1 cellular context compared by ENCODE assay signal in the genomic region with DNA sequence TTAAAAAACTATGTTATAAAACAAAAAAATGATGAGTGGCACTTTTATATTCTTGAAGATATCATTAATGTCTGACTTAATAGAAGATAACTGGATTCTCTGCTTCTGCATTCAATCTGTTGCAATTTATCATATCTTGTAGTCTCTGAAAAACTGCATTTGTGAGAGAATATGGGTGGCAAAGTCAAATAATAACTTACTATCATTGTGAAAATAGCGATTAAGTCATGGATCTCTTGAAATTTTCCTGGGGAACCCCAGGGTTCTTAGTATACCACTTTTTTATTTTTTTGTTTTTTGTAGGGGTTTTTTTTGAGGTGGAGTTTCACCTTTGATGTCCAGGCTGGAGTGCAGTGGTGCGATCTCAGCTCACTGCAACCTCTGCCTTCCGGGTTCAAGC.
A peak's percentile ranks its signal among the peaks of the same experiment; 100 is the strongest.
TF ChIP-seq lines count a peak whose summit lies in the region.

No MANE protein-coding gene starts in this region.

TF ChIP-seq in GM12878, 131 proteins besides CTCF, POLR2A, EP300 and RAD21 (continued from another document):
- TF ChIP-seq, protein P1, sequence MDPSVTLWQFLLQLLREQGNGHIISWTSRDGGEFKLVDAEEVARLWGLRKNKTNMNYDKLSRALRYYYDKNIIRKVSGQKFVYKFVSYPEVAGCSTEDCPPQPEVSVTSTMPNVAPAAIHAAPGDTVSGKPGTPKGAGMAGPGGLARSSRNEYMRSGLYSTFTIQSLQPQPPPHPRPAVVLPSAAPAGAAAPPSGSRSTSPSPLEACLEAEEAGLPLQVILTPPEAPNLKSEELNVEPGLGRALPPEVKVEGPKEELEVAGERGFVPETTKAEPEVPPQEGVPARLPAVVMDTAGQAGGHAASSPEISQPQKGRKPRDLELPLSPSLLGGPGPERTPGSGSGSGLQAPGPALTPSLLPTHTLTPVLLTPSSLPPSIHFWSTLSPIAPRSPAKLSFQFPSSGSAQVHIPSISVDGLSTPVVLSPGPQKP (IDR thresholded peaks at IDR 0.05; ENCODE audit: low read depth, low read length): no peak
- TF ChIP-seq, protein P2, sequence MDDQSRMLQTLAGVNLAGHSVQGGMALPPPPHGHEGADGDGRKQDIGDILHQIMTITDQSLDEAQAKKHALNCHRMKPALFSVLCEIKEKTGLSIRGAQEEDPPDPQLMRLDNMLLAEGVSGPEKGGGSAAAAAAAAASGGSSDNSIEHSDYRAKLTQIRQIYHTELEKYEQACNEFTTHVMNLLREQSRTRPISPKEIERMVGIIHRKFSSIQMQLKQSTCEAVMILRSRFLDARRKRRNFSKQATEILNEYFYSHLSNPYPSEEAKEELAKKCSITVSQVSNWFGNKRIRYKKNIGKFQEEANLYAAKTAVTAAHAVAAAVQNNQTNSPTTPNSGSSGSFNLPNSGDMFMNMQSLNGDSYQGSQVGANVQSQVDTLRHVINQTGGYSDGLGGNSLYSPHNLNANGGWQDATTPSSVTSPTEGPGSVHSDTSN (IDR thresholded peaks at IDR 0.05; ENCODE audit: insufficient replicate concordance, low read depth, low read length): no peak
- TF ChIP-seq DPF2 (IDR thresholded peaks at IDR 0.05): no peak
- TF ChIP-seq, protein P3, sequence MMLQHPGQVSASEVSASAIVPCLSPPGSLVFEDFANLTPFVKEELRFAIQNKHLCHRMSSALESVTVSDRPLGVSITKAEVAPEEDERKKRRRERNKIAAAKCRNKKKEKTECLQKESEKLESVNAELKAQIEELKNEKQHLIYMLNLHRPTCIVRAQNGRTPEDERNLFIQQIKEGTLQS (IDR thresholded peaks at IDR 0.05; ENCODE audit: borderline replicate concordance, extremely low read depth, low read depth, low read length): no peak
- TF ChIP-seq CREM (IDR thresholded peaks at IDR 0.05; ENCODE audit: low read depth): 0 out of 2 replicates have a peak, but pooled peaks have one; percentile 10
- no peak for TF ChIP-seq PAX8 (IDR thresholded peaks at IDR 0.05)
- no peak for TF ChIP-seq FOXK2 (IDR thresholded peaks at IDR 0.05)
- TF ChIP-seq CEBPB (IDR thresholded peaks at IDR 0.05; ENCODE audit: borderline replicate concordance in 1 of 2, low read depth in 2 of 2, low read length in 2 of 2): no peak
- no peak for TF ChIP-seq SP1 (IDR thresholded peaks at IDR 0.05; ENCODE audit: low read depth, low read length)
- peak; percentile 65 for TF ChIP-seq JUNB (IDR thresholded peaks at IDR 0.05)
- TF ChIP-seq NFIC (IDR thresholded peaks at IDR 0.05; ENCODE audit: low read depth, low read length): peak; percentile 68; the same call in 1 of the 2 replicates
- no peak for TF ChIP-seq NFYA (IDR thresholded peaks at IDR 0.05; ENCODE audit: borderline replicate concordance, low read depth, low read length)
- TF ChIP-seq CHD2 (IDR thresholded peaks at IDR 0.05; ENCODE audit: borderline replicate concordance, low read depth, low read length): no peak
- TF ChIP-seq EZH2 (IDR thresholded peaks at IDR 0.05; ENCODE audit: borderline replicate concordance, control insufficient read depth, low read depth, low read length): no peak
- TF ChIP-seq, protein P4, sequence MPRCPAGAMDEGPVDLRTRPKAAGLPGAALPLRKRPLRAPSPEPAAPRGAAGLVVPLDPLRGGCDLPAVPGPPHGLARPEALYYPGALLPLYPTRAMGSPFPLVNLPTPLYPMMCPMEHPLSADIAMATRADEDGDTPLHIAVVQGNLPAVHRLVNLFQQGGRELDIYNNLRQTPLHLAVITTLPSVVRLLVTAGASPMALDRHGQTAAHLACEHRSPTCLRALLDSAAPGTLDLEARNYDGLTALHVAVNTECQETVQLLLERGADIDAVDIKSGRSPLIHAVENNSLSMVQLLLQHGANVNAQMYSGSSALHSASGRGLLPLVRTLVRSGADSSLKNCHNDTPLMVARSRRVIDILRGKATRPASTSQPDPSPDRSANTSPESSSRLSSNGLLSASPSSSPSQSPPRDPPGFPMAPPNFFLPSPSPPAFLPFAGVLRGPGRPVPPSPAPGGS (IDR thresholded peaks at IDR 0.05; ENCODE audit: borderline replicate concordance, insufficient read depth, low read depth, low read length, poor library complexity, severe bottlenecking): no peak
- peak; percentile 53; the same call in 1 of the 2 replicates for TF ChIP-seq FOXM1 (IDR thresholded peaks at IDR 0.05; ENCODE audit: low read depth, low read length)
- no peak for TF ChIP-seq ESRRA (IDR thresholded peaks at IDR 0.05; ENCODE audit: low read length)
- no peak for TF ChIP-seq BRCA1 (IDR thresholded peaks at IDR 0.05; ENCODE audit: low read depth, low read length)
- no peak for TF ChIP-seq MTA2 (IDR thresholded peaks at IDR 0.05; ENCODE audit: low read depth)
- TF ChIP-seq, protein P5, sequence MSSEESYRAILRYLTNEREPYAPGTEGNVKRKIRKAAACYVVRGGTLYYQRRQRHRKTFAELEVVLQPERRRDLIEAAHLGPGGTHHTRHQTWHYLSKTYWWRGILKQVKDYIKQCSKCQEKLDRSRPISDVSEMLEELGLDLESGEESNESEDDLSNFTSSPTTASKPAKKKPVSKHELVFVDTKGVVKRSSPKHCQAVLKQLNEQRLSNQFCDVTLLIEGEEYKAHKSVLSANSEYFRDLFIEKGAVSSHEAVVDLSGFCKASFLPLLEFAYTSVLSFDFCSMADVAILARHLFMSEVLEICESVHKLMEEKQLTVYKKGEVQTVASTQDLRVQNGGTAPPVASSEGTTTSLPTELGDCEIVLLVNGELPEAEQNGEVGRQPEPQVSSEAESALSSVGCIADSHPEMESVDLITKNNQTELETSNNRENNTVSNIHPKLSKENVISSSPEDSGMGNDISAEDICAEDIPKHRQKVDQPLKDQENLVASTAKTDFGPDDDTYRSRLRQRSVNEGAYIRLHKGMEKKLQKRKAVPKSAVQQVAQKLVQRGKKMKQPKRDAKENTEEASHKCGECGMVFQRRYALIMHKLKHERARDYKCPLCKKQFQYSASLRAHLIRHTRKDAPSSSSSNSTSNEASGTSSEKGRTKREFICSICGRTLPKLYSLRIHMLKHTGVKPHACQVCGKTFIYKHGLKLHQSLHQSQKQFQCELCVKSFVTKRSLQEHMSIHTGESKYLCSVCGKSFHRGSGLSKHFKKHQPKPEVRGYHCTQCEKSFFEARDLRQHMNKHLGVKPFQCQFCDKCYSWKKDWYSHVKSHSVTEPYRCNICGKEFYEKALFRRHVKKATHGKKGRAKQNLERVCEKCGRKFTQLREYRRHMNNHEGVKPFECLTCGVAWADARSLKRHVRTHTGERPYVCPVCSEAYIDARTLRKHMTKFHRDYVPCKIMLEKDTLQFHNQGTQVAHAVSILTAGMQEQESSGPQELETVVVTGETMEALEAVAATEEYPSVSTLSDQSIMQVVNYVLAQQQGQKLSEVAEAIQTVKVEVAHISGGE (CRISPR knock-in tag; IDR thresholded peaks at IDR 0.05): no peak
